37 cellular contexts compared by ENCODE assay signal in genomic region chr21:45183852-45184251, GRCh38.
DNase-seq lines count a peak whose midpoint lies in the region; ATAC-seq, FAIRE-seq and TF ChIP-seq lines count a peak whose summit lies in the region.
"Had no signal": no experiment of that assay in that cellular context is flagged by ENCODE, and none has a peak within 500 bp of the region (broad histone marks: within the 10 kb centered on the region; RNA-seq: fewer than 3 reads in every experiment).

No MANE protein-coding gene starts in this region.

- TF ChIP-seq POLR2A in IMR-90 (IDR thresholded peaks at IDR 0.05; ENCODE audit: low read depth, low read length) (no peak), endothelial cell of umbilical vein (IDR thresholded peaks at IDR 0.05; ENCODE audit: low read depth, low read length) (no peak)

- H3K9ac ChIP-seq in IMR-90 (ENCODE audit: low read depth, low read length) (no peak overlapping the region), endothelial cell of umbilical vein (replicated peaks; ENCODE audit: extremely low read depth, insufficient read depth, low read length) (no peak overlapping the region)
- H3K9ac ChIP-seq: BLaER1; BLaER1 treated with 17β-estradiol and CSF1 and Interleukin-3, amounts not matched to agents 10 nM and 100 nM had no signal

- POLR2A ChIA-PET in IMR-90 (lab: Charles Lee; ENCODE audit: unreplicated experiment) (no interaction called here), endothelial cell of umbilical vein (lab: Charles Lee) (no interaction called here)

- no peak overlapping the region for H2BK15ac ChIP-seq in IMR-90 (ENCODE audit: low read depth, low read length)

- TF ChIP-seq CTCF in IMR-90 (conservative IDR thresholded peaks at IDR 0.05; ENCODE audit: low read depth, low read length) (no peak), endothelial cell of umbilical vein (IDR thresholded peaks at IDR 0.05; ENCODE audit: extremely low read depth in 1 of 2, insufficient read depth in 1 of 2, low read depth in 1 of 2, low read length in 2 of 2) (no peak), fibroblast of villous mesenchyme (IDR thresholded peaks at IDR 0.05; ENCODE audit: insufficient read depth, low read depth, low read length) (no peak)

- no peak overlapping the region for H3K56ac ChIP-seq in IMR-90 (ENCODE audit: extremely low read depth, insufficient read depth, low read length)

- H3K18ac ChIP-seq in IMR-90 (ENCODE audit: low read depth, low read length), result no peak overlapping the region

- H3K4me3 ChIP-seq in IMR-90 (ENCODE audit: insufficient read depth, low read depth, low read length) (no peak overlapping the region), endothelial cell of umbilical vein (replicated peaks in 1 of 3; ENCODE audit: insufficient read depth in 1 of 3, low read depth in 1 of 3, low read length in 3 of 3) (no peak overlapping the region), fibroblast of villous mesenchyme (ENCODE audit: low read depth, low read length) (no peak overlapping the region)
- H3K4me3 ChIP-seq: A549; BLaER1; BLaER1 treated with 17β-estradiol and CSF1 and Interleukin-3, amounts not matched to agents 10 nM and 100 nM had no signal

- peaks cover 8% of the 10 kb centered on the region for H3K9me1 ChIP-seq in IMR-90 (ENCODE audit: insufficient read depth, low read length)
- no peaks in the 10 kb centered on the region for H3K9me1 ChIP-seq in endothelial cell of umbilical vein (replicated peaks; ENCODE audit: control insufficient read depth, extremely low read depth, insufficient read depth, low read length)

- peak overlapping the region; percentile 55 for H3K27ac Mint-ChIP-seq in central memory CD8-positive, alpha-beta T cell (ENCODE audit: low read depth)
- H3K27ac Mint-ChIP-seq: B cell; CD14-positive monocyte; CD4-positive, alpha-beta T cell had no signal

- TF ChIP-seq RAD21 in IMR-90 (IDR thresholded peaks at IDR 0.05; ENCODE audit: low read length), result no peak

- DNase-seq in IMR-90 (peak; percentile 7), endothelial cell of umbilical vein (ENCODE audit: low read depth, low spot score) (no peak), fibroblast of villous mesenchyme (ENCODE audit: low read depth) (peak; percentile 67), LoVo (ENCODE audit: low spot score) (no peak), pons (ENCODE audit: low spot score) (no peak), nucleus accumbens (lab: John Stamatoyannopoulos, UW) (no peak)
- no peak for DNase-seq in central memory CD8-positive, alpha-beta T cell (ENCODE audit: low spot score in 2 of 2)
- DNase-seq: 8988T; ACHN; AML-193; BE2C; C1 segment of cervical spinal cord; Caco-2; Calu3; CD4-positive, alpha-beta memory T cell; CD4-positive, alpha-beta T cell; CD4-positive, CD25-positive, alpha-beta regulatory T cell; CD8-positive, alpha-beta memory T cell; CD8-positive, alpha-beta T cell; COR-L47; DMS 273 treated with DMSO at 0.1 percent for 48 hours; DMS153; DMS53; DMS79; DMS79 treated with DMSO at 0.1 percent for 48 hours; DND-41; EL had no signal

- H3K4me1 ChIP-seq in IMR-90 (ENCODE audit: control insufficient read depth, insufficient read depth, low read length), result no peaks in the 10 kb centered on the region; the same call in 1 of the 2 replicates
- peaks cover 17% of the 10 kb centered on the region for H3K4me1 ChIP-seq in endothelial cell of umbilical vein (ENCODE audit: control insufficient read depth, extremely low read depth, insufficient read depth, low read length)
- H3K4me1 ChIP-seq: A549; BE2C; BLaER1; BLaER1 treated with 17β-estradiol and CSF1 and Interleukin-3, amounts not matched to agents 10 nM and 100 nM; Caco-2 had no signal

- dilution Hi-C loops in IMR-90 (cut with HindIII; ENCODE audit: low sequenced_read_pairs, unreplicated experiment), result no loop called here
- dilution Hi-C loops in endothelial cell of umbilical vein (cut with MboI; ENCODE audit: extremely low pct_ligation_motif_present, low sequenced_read_pairs), result no loop called here

- no peaks in the 10 kb centered on the region for H3K79me2 ChIP-seq in endothelial cell of umbilical vein (ENCODE audit: control insufficient read depth, insufficient read depth, low read length)

- no CpG with 5 or more reads among the region's 2 CpGs for WGBS in IMR-90 (ENCODE audit: extremely low coverage in 2 of 2, insufficient read length in 1 of 2), 2 experiments

- in situ Hi-C loops in IMR-90 (cut with MboI; ENCODE audit: low sequenced_read_pairs), result no loop called here

- CTCF ChIA-PET in IMR-90 (lab: Yijun Ruan, JAX), result no interaction called here
- CTCF ChIA-PET in endothelial cell of umbilical vein (lab: Charles Lee), result no interaction called here

- H3K36me3 ChIP-seq in IMR-90 (ENCODE audit: control insufficient read depth, insufficient read depth, low read length), result peaks cover 59% of the 10 kb centered on the region
- peaks cover 17 to 27% of the 10 kb centered on the region in 2 experiments for H3K36me3 ChIP-seq in endothelial cell of umbilical vein (ENCODE audit: control insufficient read depth in 2 of 2, extremely low read depth in 1 of 2, insufficient read depth in 2 of 2, low read length in 2 of 2)

- H3K23ac ChIP-seq in IMR-90 (ENCODE audit: low read depth, low read length), result no peak overlapping the region

- no peak overlapping the region for H3K4me2 ChIP-seq in IMR-90 (ENCODE audit: low read depth, low read length)
- no peak overlapping the region for H3K4me2 ChIP-seq in endothelial cell of umbilical vein (ENCODE audit: insufficient read depth, low read length)
- H3K4me2 ChIP-seq: A549; BLaER1; BLaER1 treated with 17β-estradiol and CSF1 and Interleukin-3, amounts not matched to agents 10 nM and 100 nM had no signal

- peaks cover 24 to 41% of the 10 kb centered on the region in 2 experiments for H3K79me1 ChIP-seq in IMR-90 (ENCODE audit: low read depth in 1 of 2, low read length in 2 of 2)

- no peaks in the 10 kb centered on the region for H3K27me3 Mint-ChIP-seq in central memory CD8-positive, alpha-beta T cell
- H3K27me3 Mint-ChIP-seq: B cell; CD4-positive, alpha-beta memory T cell; CD4-positive, alpha-beta T cell; CD4-positive, CD25-positive, alpha-beta regulatory T cell; CD8-positive, alpha-beta memory T cell had no signal

- no peak overlapping the region for H3K4ac ChIP-seq in IMR-90 (ENCODE audit: low read depth, low read length)

- BruUV-seq in IMR-90 (replicated peaks; lab: Mats Ljungman, UMichigan) (no TSS peak), endothelial cell of umbilical vein (replicated peaks; lab: Mats Ljungman, UMichigan) (no TSS peak)

- peaks cover 10% of the 10 kb centered on the region for H3K9me3 Mint-ChIP-seq in central memory CD8-positive, alpha-beta T cell

- H4K8ac ChIP-seq in IMR-90 (ENCODE audit: low read depth in 2 of 2, low read length in 2 of 2), result no peak overlapping the region

- FAIRE-seq in endothelial cell of umbilical vein (lab: Jason Lieb, UNC), result peak; percentile 62
- FAIRE-seq: A204.1, A549, D721Med had no signal

- peaks cover 8% of the 10 kb centered on the region for H4K20me1 ChIP-seq in IMR-90 (ENCODE audit: insufficient read depth, low read length)
- H4K20me1 ChIP-seq in endothelial cell of umbilical vein (replicated peaks; ENCODE audit: control insufficient read depth, extremely low read depth, insufficient read depth, low read length), result no peaks in the 10 kb centered on the region

- H3K27ac ChIP-seq in IMR-90 (ENCODE audit: insufficient read depth, low read length) (no peak overlapping the region), endothelial cell of umbilical vein (ENCODE audit: insufficient read depth, low read depth, low read length) (no peak overlapping the region)
- H3K27ac ChIP-seq: 22Rv1; A549; BLaER1; BLaER1 treated with 17β-estradiol and CSF1 and Interleukin-3, amounts not matched to agents 10 nM and 100 nM; C4-2B had no signal

- H3K27me3 ChIP-seq in IMR-90 (ENCODE audit: control insufficient read depth, insufficient read depth, low read length) (no peaks in the 10 kb centered on the region), endothelial cell of umbilical vein (ENCODE audit: control insufficient read depth in 2 of 2, insufficient read depth in 2 of 2, low read length in 2 of 2) (no peaks in the 10 kb centered on the region)
- H3K27me3 ChIP-seq: BE2C; BLaER1; BLaER1 treated with 17β-estradiol and CSF1 and Interleukin-3, amounts not matched to agents 10 nM and 100 nM had no signal

- no peak overlapping the region for H2AK5ac ChIP-seq in IMR-90 (ENCODE audit: low read depth, low read length)

- H3K14ac ChIP-seq in IMR-90 (replicated peaks; ENCODE audit: low read depth, low read length), result no peak overlapping the region

- H2BK5ac ChIP-seq in IMR-90 (ENCODE audit: low read depth, low read length, poor library complexity, severe bottlenecking), result peak overlapping the region; percentile 22

- no peak overlapping the region for H2AK9ac ChIP-seq in IMR-90 (replicated peaks; ENCODE audit: low read depth, low read length, poor library complexity)

- H3K4me1 Mint-ChIP-seq in central memory CD8-positive, alpha-beta T cell, result no peaks in the 10 kb centered on the region
- H3K4me1 Mint-ChIP-seq: B cell; CD14-positive monocyte; CD8-positive, alpha-beta memory T cell had no signal

- H2AFZ ChIP-seq in IMR-90 (replicated peaks; ENCODE audit: low read length, poor library complexity) (no peak overlapping the region), endothelial cell of umbilical vein (ENCODE audit: low read depth, low read length) (no peak overlapping the region)

- H3K9me3 ChIP-seq in IMR-90 (ENCODE audit: control insufficient read depth, insufficient read depth, low read length) (peaks cover 21% of the 10 kb centered on the region), endothelial cell of umbilical vein (replicated peaks; ENCODE audit: control insufficient read depth, insufficient read depth, low read length) (peaks cover 6% of the 10 kb centered on the region)
- H3K9me3 ChIP-seq: BE2C had no signal

- H3K36me3 Mint-ChIP-seq in central memory CD8-positive, alpha-beta T cell (ENCODE audit: insufficient read depth), result peaks cover 41% of the 10 kb centered on the region

- no peak overlapping the region for H2BK120ac ChIP-seq in IMR-90 (ENCODE audit: low read depth, low read length)

- H3K4me3 Mint-ChIP-seq in central memory CD8-positive, alpha-beta T cell, result no peak overlapping the region
- H3K4me3 Mint-ChIP-seq: B cell; CD14-positive monocyte; CD4-positive, alpha-beta memory T cell; CD4-positive, alpha-beta T cell; CD4-positive, CD25-positive, alpha-beta regulatory T cell; CD8-positive, alpha-beta memory T cell; CD8-positive, alpha-beta T cell had no signal

- H2BK20ac ChIP-seq in IMR-90 (ENCODE audit: low read depth, low read length), result no peak overlapping the region

- intact Hi-C loops in IMR-90 (cut with micrococcal nuclease), result no loop called here
- intact Hi-C loops in endothelial cell of umbilical vein (cut with micrococcal nuclease), result no loop called here

- H4K91ac ChIP-seq in IMR-90 (ENCODE audit: insufficient read depth, low read depth, low read length), result no peak overlapping the region

- no peak overlapping the region for H4K5ac ChIP-seq in IMR-90 (ENCODE audit: low read depth, low read length)

- ATAC-seq in IMR-90 (ENCODE audit: low read depth) (peak; percentile 67), GM21529 (IDR thresholded peaks at IDR 0.05; ENCODE audit: unreplicated experiment) (no peak)
- no peak for ATAC-seq in central memory CD8-positive, alpha-beta T cell (replicated peaks; ENCODE audit: extremely low read depth, poor library complexity, severe bottlenecking)
- ATAC-seq: A549; CD8-positive, alpha-beta T cell had no signal

TF ChIP-seq in IMR-90, 13 proteins besides CTCF, POLR2A, EP300 and RAD21 (continues in another document):
- no peak for TF ChIP-seq CEBPB (IDR thresholded peaks at IDR 0.05; ENCODE audit: low read depth, low read length)

Comparison
In these comparisons a context has a peak if more than half of its experiments do, and no peak if none do; other contexts are left out.
1. DNase-seq: peak in IMR-90 (single experiment) and fibroblast of villous mesenchyme (single experiment); none in central memory CD8-positive, alpha-beta T cell (0 of 2), endothelial cell of umbilical vein (single experiment), LoVo (single experiment), pons (single experiment) and nucleus accumbens (0 of 56).